In the genomic region with DNA sequence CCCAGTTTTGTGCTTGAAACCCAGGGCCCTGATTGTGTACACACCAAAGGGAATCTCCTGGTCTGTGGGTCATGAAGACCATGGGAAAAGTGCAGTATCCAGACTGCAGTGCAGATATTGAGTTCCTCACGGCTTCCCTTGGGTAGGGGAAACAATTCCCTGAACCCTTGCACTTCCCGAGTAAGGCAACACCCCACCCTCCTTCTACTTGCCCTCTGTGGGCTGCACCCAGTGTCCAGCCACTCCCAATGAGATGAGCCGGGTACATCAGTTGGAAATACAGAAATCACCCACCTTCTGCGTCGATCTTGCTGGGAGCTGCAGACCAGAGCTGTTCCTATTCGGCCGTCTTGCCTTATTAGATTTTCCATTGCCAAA, we compare ENCODE assay signal across 1 cellular context.
TF ChIP-seq lines count a peak whose summit lies in the region.

No MANE protein-coding gene starts in this region.

TF ChIP-seq in HepG2, 621 proteins besides CTCF, POLR2A, EP300 and RAD21 (continued from another document):
- TF ChIP-seq HNF1B (CRISPR knock-in tag; IDR thresholded peaks at IDR 0.05) (no peak), ZHX2 (IDR thresholded peaks at IDR 0.05; ENCODE audit: low read depth) (no peak), ZHX2 (CRISPR knock-in tag; IDR thresholded peaks at IDR 0.05; ENCODE audit: borderline replicate concordance) (no peak), KDM4B (CRISPR knock-in tag; IDR thresholded peaks at IDR 0.05) (no peak), LCORL (IDR thresholded peaks at IDR 0.05) (no peak), LCORL (CRISPR knock-in tag; IDR thresholded peaks at IDR 0.05) (no peak), PHF21A (CRISPR knock-in tag; IDR thresholded peaks at IDR 0.05) (no peak), BRD4 (CRISPR knock-in tag; IDR thresholded peaks at IDR 0.05) (0 out of 2 replicates have a peak, but pooled peaks have one; percentile 42), DMAP1 (CRISPR knock-in tag; IDR thresholded peaks at IDR 0.05) (0 out of 2 replicates have a peak, but pooled peaks have one; percentile 5), ZNF274 (CRISPR knock-in tag; IDR thresholded peaks at IDR 0.05) (0 out of 2 replicates have a peak, but pooled peaks have one; percentile 2), ZNF232 (CRISPR knock-in tag; IDR thresholded peaks at IDR 0.05; ENCODE audit: borderline replicate concordance) (no peak), ZNF264 (CRISPR knock-in tag; IDR thresholded peaks at IDR 0.05) (no peak), HCFC1 (IDR thresholded peaks at IDR 0.05; ENCODE audit: low read depth, low read length) (no peak), ZSCAN25 (CRISPR knock-in tag; IDR thresholded peaks at IDR 0.05) (no peak), ZNF768 (CRISPR knock-in tag; IDR thresholded peaks at IDR 0.05) (no peak)
